ENCODE assay signal across 8 cellular contexts in the genomic region with DNA sequence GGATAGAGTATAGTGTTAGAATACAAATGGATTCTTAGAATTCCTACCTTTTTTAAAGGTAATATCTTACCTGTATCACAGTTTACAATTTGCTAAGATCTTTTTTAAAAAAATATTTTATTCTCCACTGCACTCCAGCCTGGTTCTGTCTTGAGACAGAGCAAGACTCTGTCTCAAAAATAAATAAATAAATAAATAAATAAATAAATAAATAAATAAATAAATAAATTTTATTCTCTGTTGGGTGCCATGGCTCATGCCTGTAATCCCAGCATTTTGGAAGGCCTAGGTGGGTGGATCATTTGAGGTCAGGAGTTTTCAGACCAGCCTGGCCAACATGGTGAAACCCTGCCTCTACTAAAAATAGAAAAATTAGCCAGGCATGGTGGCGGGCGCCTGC. TPM values are rescaled to one million over a fixed set of nuclear protein-coding genes. Genes with fewer than 3 reads are reported as not detected.
DNase-seq lines count a peak whose midpoint lies in the region; ATAC-seq and TF ChIP-seq lines count a peak whose summit lies in the region.
"Not testable (repeated sequence)": the region's sequence is repeated elsewhere in the genome, so short reads cannot be mapped to it uniquely, and the experiment has no call there.

No MANE protein-coding gene starts in this region.

- peak overlapping the region; percentile 95 for H3K9ac ChIP-seq in OCI-LY3 (ENCODE audit: low read length)
- not testable (repeated sequence) for H3K9ac ChIP-seq in endocrine pancreas (ENCODE audit: control insufficient read depth, insufficient read depth, low read length)

- peak overlapping the region; percentile 84 for H3K4me2 ChIP-seq in OCI-LY3 (ENCODE audit: low read length)

- DNase-seq in CD4-positive, alpha-beta memory T cell; activated CD4-positive, alpha-beta T cell treated with anti-CD3 and anti-CD28 coated beads, Interleukin-2, amount 10 ng/mL, durations not matched to agents 7 days and 5 days; naive B cell; stimulated activated naive CD8-positive, alpha-beta T cell treated with anti-CD3 and anti-CD28 coated beads, Interleukin-15, amount 100 ng/mL, for 72 hours: not testable (repeated sequence)

- not testable (repeated sequence) for ATAC-seq in naive B cell (ENCODE audit: low read depth in 2 of 2); stimulated activated naive CD8-positive, alpha-beta T cell treated with anti-CD3 and anti-CD28 coated beads, Interleukin-15, amount 100 ng/mL, for 72 hours

- H3K36me3 Mint-ChIP-seq in CD4-positive, alpha-beta memory T cell: peaks cover 8 to 11% of the 10 kb centered on the region in 2 donors
- H3K36me3 Mint-ChIP-seq in activated CD4-positive, alpha-beta T cell treated with anti-CD3 and anti-CD28 coated beads, Interleukin-2, amount 10 ng/mL, durations not matched to agents 7 days and 5 days (ENCODE audit: low read depth): peaks cover 63% of the 10 kb centered on the region
- H3K36me3 Mint-ChIP-seq in activated naive CD4-positive, alpha-beta T cell treated with anti-CD3 and anti-CD28 coated beads, Interleukin-2, amount 50 U/mL, for 24 hours: peaks cover 13% of the 10 kb centered on the region
- peaks cover 8 to 12% of the 10 kb centered on the region in 2 donors for H3K36me3 Mint-ChIP-seq in naive B cell

- POLR2A ChIA-PET in CD4-positive, alpha-beta memory T cell (lab: Charles Lee; ENCODE audit: partially characterized antibody): interaction anchor here (1.7 to 5.3 kb wide), 4 partner anchors 11 to 141 kb away, joined by 6 to 70 read pairs (median 38); a partner anchor contains a TSS
- POLR2A ChIA-PET in HEK293 (lab: Yijun Ruan, JAX): not testable (repeated sequence)
- POLR2A ChIA-PET in activated CD4-positive, alpha-beta T cell treated with anti-CD3 and anti-CD28 coated beads, Interleukin-2, amount 10 ng/mL, durations not matched to agents 7 days and 5 days (lab: Charles Lee): interaction anchor here (0.6 kb wide), 1 partner anchor 76 kb away, joined by 3 read pairs; a partner anchor contains a TSS

- H3K27me3 Mint-ChIP-seq in CD4-positive, alpha-beta memory T cell; activated CD4-positive, alpha-beta T cell treated with anti-CD3 and anti-CD28 coated beads, Interleukin-2, amount 10 ng/mL, durations not matched to agents 7 days and 5 days; activated naive CD4-positive, alpha-beta T cell treated with anti-CD3 and anti-CD28 coated beads, Interleukin-2, amount 50 U/mL, for 24 hours; naive B cell; stimulated activated naive CD8-positive, alpha-beta T cell treated with anti-CD3 and anti-CD28 coated beads, Interleukin-15, amount 100 ng/mL, for 72 hours: not testable (repeated sequence)

- CTCF ChIA-PET in CD4-positive, alpha-beta memory T cell (lab: Charles Lee; ENCODE audit: partially characterized antibody): interaction anchor here (1.0 to 8.6 kb wide), 9 partner anchors 11 to 256 kb away, joined by 3 to 107 read pairs (median 4); a partner anchor contains a TSS
- CTCF ChIA-PET in HEK293 (lab: Yijun Ruan, JAX): interaction anchor here (0.8 to 5.4 kb wide), 3 partner anchors 74 to 613 kb away, joined by 3 to 18 read pairs (median 3); a partner anchor contains a TSS
- CTCF ChIA-PET in activated CD4-positive, alpha-beta T cell treated with anti-CD3 and anti-CD28 coated beads, Interleukin-2, amount 10 ng/mL, durations not matched to agents 7 days and 5 days (lab: Charles Lee): interaction anchor here (0.7 to 2.0 kb wide), 4 partner anchors 11 to 77 kb away, joined by 3 to 17 read pairs (median 3); a partner anchor contains a TSS

- not testable (repeated sequence) for H3K27me3 ChIP-seq in CD4-positive, alpha-beta memory T cell (ENCODE audit: insufficient read depth, low read length); OCI-LY3 (ENCODE audit: low read depth, low read length); endocrine pancreas (ENCODE audit: control insufficient read depth, insufficient read depth, low read length)

- H4K20me1 ChIP-seq in OCI-LY3 (ENCODE audit: insufficient read depth, low read length): peaks cover 42% of the 10 kb centered on the region

- peaks cover 49% of the 10 kb centered on the region for H3K4me1 ChIP-seq in CD4-positive, alpha-beta memory T cell (ENCODE audit: insufficient read depth, low read length)
- H3K4me1 ChIP-seq in HEK293 (ENCODE audit: control insufficient read depth, insufficient read depth, low read length); endocrine pancreas (ENCODE audit: control insufficient read depth, insufficient read depth, low read length): not testable (repeated sequence)
- peaks cover 25% of the 10 kb centered on the region for H3K4me1 ChIP-seq in OCI-LY3 (ENCODE audit: low read length)

- not testable (repeated sequence) for H2AFZ ChIP-seq in OCI-LY3 (ENCODE audit: low read depth, low read length)

- not testable (repeated sequence) for H3K27ac ChIP-seq in CD4-positive, alpha-beta memory T cell (ENCODE audit: low read depth, low read length); HEK293 (ENCODE audit: extremely low read depth, low read depth, low read length); OCI-LY3 (ENCODE audit: low read length)

- not testable (repeated sequence) for H3K9me3 ChIP-seq in CD4-positive, alpha-beta memory T cell (ENCODE audit: control insufficient read depth in 1 of 2, low read length in 2 of 2); HEK293 (ENCODE audit: control insufficient read depth, insufficient read depth, low read depth, low read length); OCI-LY3 (ENCODE audit: insufficient read depth, low read length); endocrine pancreas (ENCODE audit: control insufficient read depth, low read length)

- peaks cover 68% of the 10 kb centered on the region for H3K79me2 ChIP-seq in OCI-LY3 (ENCODE audit: low read length)

- peak overlapping the region in 6 of 7 donors; percentile 83 to 98 (median 94) for H3K27ac Mint-ChIP-seq in CD4-positive, alpha-beta memory T cell
- H3K27ac Mint-ChIP-seq in activated CD4-positive, alpha-beta T cell treated with anti-CD3 and anti-CD28 coated beads, Interleukin-2, amount 10 ng/mL, durations not matched to agents 7 days and 5 days: peak overlapping the region; percentile 94
- not testable (repeated sequence) for H3K27ac Mint-ChIP-seq in activated naive CD4-positive, alpha-beta T cell treated with anti-CD3 and anti-CD28 coated beads, Interleukin-2, amount 50 U/mL, for 24 hours
- H3K27ac Mint-ChIP-seq in naive B cell: peak overlapping the region in 2 of 6 donors; percentile 65 to 90
- peak overlapping the region in 1 of 2 donors; percentile 64 for H3K27ac Mint-ChIP-seq in stimulated activated naive CD8-positive, alpha-beta T cell treated with anti-CD3 and anti-CD28 coated beads, Interleukin-15, amount 100 ng/mL, for 72 hours

- not testable (repeated sequence) for H3K4me3 ChIP-seq in CD4-positive, alpha-beta memory T cell (ENCODE audit: low read length in 2 of 2); HEK293 (ENCODE audit: low read depth, low read length)
- H3K4me3 ChIP-seq in OCI-LY3 (ENCODE audit: low read length) (peak overlapping the region; percentile 81), endocrine pancreas (ENCODE audit: control insufficient read depth, insufficient read depth, low read length) (peak overlapping the region; percentile 98)

- not testable (repeated sequence) for H3K36me3 ChIP-seq in CD4-positive, alpha-beta memory T cell (ENCODE audit: insufficient read depth, low read length); HEK293 (ENCODE audit: control insufficient read depth in 2 of 2, insufficient read depth in 1 of 2, low read length in 2 of 2); endocrine pancreas (ENCODE audit: control insufficient read depth, insufficient read depth, low read length)
- H3K36me3 ChIP-seq in OCI-LY3 (replicated peaks; ENCODE audit: low read depth, low read length): peaks cover 16% of the 10 kb centered on the region

- intact Hi-C loops in CD4-positive, alpha-beta memory T cell (cut with micrococcal nuclease): loop anchor here (10.0 kb wide), 2 partner anchors 651 to 1349 kb away; a partner anchor contains a TSS

- peaks cover 34 to 79% (median 51%) of the 10 kb centered on the region in 4 donors for H3K4me1 Mint-ChIP-seq in CD4-positive, alpha-beta memory T cell
- H3K4me1 Mint-ChIP-seq in activated CD4-positive, alpha-beta T cell treated with anti-CD3 and anti-CD28 coated beads, Interleukin-2, amount 10 ng/mL, durations not matched to agents 7 days and 5 days: peaks cover 58% of the 10 kb centered on the region
- peaks cover 61% of the 10 kb centered on the region for H3K4me1 Mint-ChIP-seq in activated naive CD4-positive, alpha-beta T cell treated with anti-CD3 and anti-CD28 coated beads, Interleukin-2, amount 50 U/mL, for 24 hours
- H3K4me1 Mint-ChIP-seq in naive B cell: peaks cover 42 to 44% (median 42%) of the 10 kb centered on the region in 3 donors
- peaks cover 60% of the 10 kb centered on the region for H3K4me1 Mint-ChIP-seq in stimulated activated naive CD8-positive, alpha-beta T cell treated with anti-CD3 and anti-CD28 coated beads, Interleukin-15, amount 100 ng/mL, for 72 hours

- not testable (repeated sequence) for H3K9me3 Mint-ChIP-seq in CD4-positive, alpha-beta memory T cell; activated naive CD4-positive, alpha-beta T cell treated with anti-CD3 and anti-CD28 coated beads, Interleukin-2, amount 50 U/mL, for 24 hours
- H3K9me3 Mint-ChIP-seq in activated CD4-positive, alpha-beta T cell treated with anti-CD3 and anti-CD28 coated beads, Interleukin-2, amount 10 ng/mL, durations not matched to agents 7 days and 5 days: peaks cover 15% of the 10 kb centered on the region
- H3K9me3 Mint-ChIP-seq in naive B cell: peaks cover 0 to 15% (median 6%) of the 10 kb centered on the region in 7 donors
- peaks cover 19 to 24% of the 10 kb centered on the region in 2 donors for H3K9me3 Mint-ChIP-seq in stimulated activated naive CD8-positive, alpha-beta T cell treated with anti-CD3 and anti-CD28 coated beads, Interleukin-15, amount 100 ng/mL, for 72 hours

- not testable (repeated sequence) for TF ChIP-seq CTCF in HEK293 (tag by site-specific recombination; IDR thresholded peaks at IDR 0.05); OCI-LY3 (IDR thresholded peaks at IDR 0.05; ENCODE audit: low read depth, low read length)

- H3K4me3 Mint-ChIP-seq in CD4-positive, alpha-beta memory T cell: peak overlapping the region; percentile 83 to 98 (median 94)
- H3K4me3 Mint-ChIP-seq in activated CD4-positive, alpha-beta T cell treated with anti-CD3 and anti-CD28 coated beads, Interleukin-2, amount 10 ng/mL, durations not matched to agents 7 days and 5 days: peak overlapping the region; percentile 87
- H3K4me3 Mint-ChIP-seq in activated naive CD4-positive, alpha-beta T cell treated with anti-CD3 and anti-CD28 coated beads, Interleukin-2, amount 50 U/mL, for 24 hours: peak overlapping the region; percentile 99
- H3K4me3 Mint-ChIP-seq in naive B cell: peak overlapping the region in 5 of 8 donors; percentile 45 to 96 (median 92)
- H3K4me3 Mint-ChIP-seq in stimulated activated naive CD8-positive, alpha-beta T cell treated with anti-CD3 and anti-CD28 coated beads, Interleukin-15, amount 100 ng/mL, for 72 hours: peak overlapping the region; percentile 94 to 95

RNA-seq across cellular contexts. Expression of a gene that starts 2.2 kb away (rescaled TPM):
- 10 to 100 TPM; 15.0 to 15.3 TPM for total RNA-seq in CD4-positive, alpha-beta memory T cell
- 10 to 100 TPM; 13.5 to 14.0 TPM for polyA plus RNA-seq in CD4-positive, alpha-beta memory T cell
- total RNA-seq in activated CD4-positive, alpha-beta T cell treated with anti-CD3 and anti-CD28 coated beads, Interleukin-2, amount 10 ng/mL, durations not matched to agents 7 days and 5 days: 10 to 100 TPM; 37.2 to 37.4 TPM
- polyA plus RNA-seq in naive B cell (ENCODE audit: low read depth in 6 of 6): 10 to 100 TPM in 2 of 6 donors, 1 to 10 TPM in 4; 8.0 to 10.8 (median 9.2) TPM
